In the genomic region with DNA sequence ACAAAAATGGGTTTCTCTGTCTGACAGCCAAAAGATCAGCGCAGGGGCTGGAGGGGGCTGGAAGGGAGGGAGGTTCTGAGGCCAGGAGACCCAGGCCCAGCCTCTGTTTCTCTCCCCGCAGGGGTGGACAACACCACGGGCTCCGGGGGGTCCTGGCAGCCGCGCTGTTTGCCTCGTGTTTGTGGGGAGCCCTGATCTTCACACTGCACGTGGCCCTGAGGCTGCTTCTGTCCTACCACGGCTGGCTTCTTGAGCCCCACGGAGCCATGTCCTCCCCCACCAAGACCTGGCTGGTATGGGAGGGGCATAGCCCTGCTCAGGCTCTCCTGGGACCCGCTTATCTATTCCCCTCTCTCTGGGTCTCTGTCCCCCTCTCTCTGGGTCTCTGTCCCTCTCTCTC, we compare ENCODE assay signal across 2 cellular contexts.
TF ChIP-seq lines count a peak whose summit lies in the region.

No MANE protein-coding gene starts in this region.

TF ChIP-seq in A549, 52 proteins besides CTCF, POLR2A, EP300 and RAD21:
- TF ChIP-seq, protein P1, sequence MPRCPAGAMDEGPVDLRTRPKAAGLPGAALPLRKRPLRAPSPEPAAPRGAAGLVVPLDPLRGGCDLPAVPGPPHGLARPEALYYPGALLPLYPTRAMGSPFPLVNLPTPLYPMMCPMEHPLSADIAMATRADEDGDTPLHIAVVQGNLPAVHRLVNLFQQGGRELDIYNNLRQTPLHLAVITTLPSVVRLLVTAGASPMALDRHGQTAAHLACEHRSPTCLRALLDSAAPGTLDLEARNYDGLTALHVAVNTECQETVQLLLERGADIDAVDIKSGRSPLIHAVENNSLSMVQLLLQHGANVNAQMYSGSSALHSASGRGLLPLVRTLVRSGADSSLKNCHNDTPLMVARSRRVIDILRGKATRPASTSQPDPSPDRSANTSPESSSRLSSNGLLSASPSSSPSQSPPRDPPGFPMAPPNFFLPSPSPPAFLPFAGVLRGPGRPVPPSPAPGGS (IDR thresholded peaks at IDR 0.05): no peak
- TF ChIP-seq KDM1A (IDR thresholded peaks at IDR 0.05; ENCODE audit: low read depth) (no peak), SREBF2 (IDR thresholded peaks at IDR 0.05) (no peak), ZFP36 (IDR thresholded peaks at IDR 0.05; ENCODE audit: borderline replicate concordance, partially characterized antibody) (no peak), ESRRA (IDR thresholded peaks at IDR 0.05; ENCODE audit: borderline replicate concordance, low read length) (no peak), RCOR1 (IDR thresholded peaks at IDR 0.05; ENCODE audit: low read depth, low read length) (no peak)

TF ChIP-seq in WTC11, 78 proteins besides CTCF, POLR2A, EP300 and RAD21:
- TF ChIP-seq, protein P2, sequence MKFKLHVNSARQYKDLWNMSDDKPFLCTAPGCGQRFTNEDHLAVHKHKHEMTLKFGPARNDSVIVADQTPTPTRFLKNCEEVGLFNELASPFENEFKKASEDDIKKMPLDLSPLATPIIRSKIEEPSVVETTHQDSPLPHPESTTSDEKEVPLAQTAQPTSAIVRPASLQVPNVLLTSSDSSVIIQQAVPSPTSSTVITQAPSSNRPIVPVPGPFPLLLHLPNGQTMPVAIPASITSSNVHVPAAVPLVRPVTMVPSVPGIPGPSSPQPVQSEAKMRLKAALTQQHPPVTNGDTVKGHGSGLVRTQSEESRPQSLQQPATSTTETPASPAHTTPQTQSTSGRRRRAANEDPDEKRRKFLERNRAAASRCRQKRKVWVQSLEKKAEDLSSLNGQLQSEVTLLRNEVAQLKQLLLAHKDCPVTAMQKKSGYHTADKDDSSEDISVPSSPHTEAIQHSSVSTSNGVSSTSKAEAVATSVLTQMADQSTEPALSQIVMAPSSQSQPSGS (CRISPR knock-in tag; IDR thresholded peaks at IDR 0.05; ENCODE audit: borderline replicate concordance, low read depth): no peak
- TF ChIP-seq NFYB (CRISPR knock-in tag; conservative IDR thresholded peaks at IDR 0.05; ENCODE audit: low read depth) (no peak), SP1 (CRISPR knock-in tag; conservative IDR thresholded peaks at IDR 0.05) (no peak), KAT7 (CRISPR knock-in tag; IDR thresholded peaks at IDR 0.05; ENCODE audit: borderline replicate concordance) (no peak), ZNF219 (CRISPR knock-in tag; IDR thresholded peaks at IDR 0.05; ENCODE audit: borderline replicate concordance) (no peak), ATF1 (CRISPR knock-in tag; IDR thresholded peaks at IDR 0.05) (no peak), ZNF671 (CRISPR knock-in tag; IDR thresholded peaks at IDR 0.05) (no peak), MXD4 (CRISPR knock-in tag; IDR thresholded peaks at IDR 0.05; ENCODE audit: borderline replicate concordance) (no peak), PRRX2 (CRISPR knock-in tag; IDR thresholded peaks at IDR 0.05) (no peak), CREB1 (CRISPR knock-in tag; IDR thresholded peaks at IDR 0.05) (no peak)
- TF ChIP-seq, protein P3, sequence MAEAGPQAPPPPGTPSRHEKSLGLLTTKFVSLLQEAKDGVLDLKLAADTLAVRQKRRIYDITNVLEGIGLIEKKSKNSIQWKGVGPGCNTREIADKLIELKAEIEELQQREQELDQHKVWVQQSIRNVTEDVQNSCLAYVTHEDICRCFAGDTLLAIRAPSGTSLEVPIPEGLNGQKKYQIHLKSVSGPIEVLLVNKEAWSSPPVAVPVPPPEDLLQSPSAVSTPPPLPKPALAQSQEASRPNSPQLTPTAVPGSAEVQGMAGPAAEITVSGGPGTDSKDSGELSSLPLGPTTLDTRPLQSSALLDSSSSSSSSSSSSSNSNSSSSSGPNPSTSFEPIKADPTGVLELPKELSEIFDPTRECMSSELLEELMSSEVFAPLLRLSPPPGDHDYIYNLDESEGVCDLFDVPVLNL (CRISPR knock-in tag; IDR thresholded peaks at IDR 0.05; ENCODE audit: borderline replicate concordance, low read depth): no peak
- TF ChIP-seq, protein P4, sequence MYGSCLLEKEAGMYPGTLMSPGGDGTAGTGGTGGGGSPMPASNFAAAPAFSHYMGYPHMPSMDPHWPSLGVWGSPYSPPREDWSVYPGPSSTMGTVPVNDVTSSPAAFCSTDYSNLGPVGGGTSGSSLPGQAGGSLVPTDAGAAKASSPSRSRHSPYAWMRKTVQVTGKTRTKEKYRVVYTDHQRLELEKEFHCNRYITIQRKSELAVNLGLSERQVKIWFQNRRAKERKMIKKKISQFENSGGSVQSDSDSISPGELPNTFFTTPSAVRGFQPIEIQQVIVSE (CRISPR knock-in tag; IDR thresholded peaks at IDR 0.05; ENCODE audit: borderline replicate concordance): no peak
- TF ChIP-seq, protein P5, sequence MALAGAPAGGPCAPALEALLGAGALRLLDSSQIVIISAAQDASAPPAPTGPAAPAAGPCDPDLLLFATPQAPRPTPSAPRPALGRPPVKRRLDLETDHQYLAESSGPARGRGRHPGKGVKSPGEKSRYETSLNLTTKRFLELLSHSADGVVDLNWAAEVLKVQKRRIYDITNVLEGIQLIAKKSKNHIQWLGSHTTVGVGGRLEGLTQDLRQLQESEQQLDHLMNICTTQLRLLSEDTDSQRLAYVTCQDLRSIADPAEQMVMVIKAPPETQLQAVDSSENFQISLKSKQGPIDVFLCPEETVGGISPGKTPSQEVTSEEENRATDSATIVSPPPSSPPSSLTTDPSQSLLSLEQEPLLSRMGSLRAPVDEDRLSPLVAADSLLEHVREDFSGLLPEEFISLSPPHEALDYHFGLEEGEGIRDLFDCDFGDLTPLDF (CRISPR knock-in tag; IDR thresholded peaks at IDR 0.05): no peak
